ENCODE assay signal across 2 cellular contexts in genomic region chr10:11433657-11434056, GRCh38.
TF ChIP-seq lines count a peak whose summit lies in the region.

No MANE protein-coding gene starts in this region.

TF ChIP-seq in IMR-90, 13 proteins besides CTCF, POLR2A, EP300 and RAD21:
- TF ChIP-seq RFX5 (IDR thresholded peaks at IDR 0.05; ENCODE audit: low read depth, low read length) (no peak), MXI1 (IDR thresholded peaks at IDR 0.05; ENCODE audit: borderline replicate concordance, low read depth, low read length) (no peak), NFE2L2 (IDR thresholded peaks at IDR 0.05; ENCODE audit: low read depth, low read length) (no peak), FOS (IDR thresholded peaks at IDR 0.05; ENCODE audit: low read depth, low read length) (no peak), MAFK (IDR thresholded peaks at IDR 0.05; ENCODE audit: low read depth, low read length) (no peak), CEBPB (IDR thresholded peaks at IDR 0.05; ENCODE audit: low read depth, low read length) (no peak), MAZ (IDR thresholded peaks at IDR 0.05; ENCODE audit: borderline replicate concordance, low read depth, low read length) (no peak), ELK1 (IDR thresholded peaks at IDR 0.05; ENCODE audit: borderline replicate concordance, low read depth, low read length) (no peak), USF2 (IDR thresholded peaks at IDR 0.05; ENCODE audit: low read depth, low read length) (no peak), RCOR1 (IDR thresholded peaks at IDR 0.05; ENCODE audit: insufficient replicate concordance, low read length) (no peak), SMC3 (IDR thresholded peaks at IDR 0.05; ENCODE audit: low read depth, low read length) (no peak), CHD1 (IDR thresholded peaks at IDR 0.05; ENCODE audit: low read depth, low read length) (no peak), BHLHE40 (IDR thresholded peaks at IDR 0.05; ENCODE audit: low read depth, low read length) (no peak)
TF ChIP-seq in IMR-90: peak in this region for 0.

TF ChIP-seq in H1, 55 proteins besides CTCF, POLR2A, EP300 and RAD21:
- no peak for TF ChIP-seq HDAC6 (IDR thresholded peaks at IDR 0.05; ENCODE audit: low read depth, low read length)
- TF ChIP-seq PHF8 (conservative IDR thresholded peaks at IDR 0.05; ENCODE audit: low read depth, low read length): no peak
- TF ChIP-seq CBX5 (IDR thresholded peaks at IDR 0.05; ENCODE audit: low read depth, low read length): no peak
- no peak for TF ChIP-seq SIN3A (conservative IDR thresholded peaks at IDR 0.05 in 1 of 2, IDR thresholded peaks at IDR 0.05 in 1 of 2; ENCODE audit: low read depth in 1 of 2, low read length in 2 of 2)
- TF ChIP-seq FOSL1 (IDR thresholded peaks at IDR 0.05; ENCODE audit: insufficient read depth, low read depth, low read length): no peak
- no peak for TF ChIP-seq E2F6 (IDR thresholded peaks at IDR 0.05)
- no peak for TF ChIP-seq TBP (IDR thresholded peaks at IDR 0.05; ENCODE audit: low read depth, low read length)
- no peak for TF ChIP-seq BRCA1 (IDR thresholded peaks at IDR 0.05; ENCODE audit: low read depth, low read length)
- no peak for TF ChIP-seq SIX5 (IDR thresholded peaks at IDR 0.05; ENCODE audit: low read depth, low read length)
- TF ChIP-seq NANOG (IDR thresholded peaks at IDR 0.05; ENCODE audit: insufficient read depth, low read depth, low read length, poor library complexity, severe bottlenecking): no peak
- TF ChIP-seq SAP30 (IDR thresholded peaks at IDR 0.05; ENCODE audit: insufficient read depth, insufficient replicate concordance, low read length): no peak
- TF ChIP-seq NRF1 (IDR thresholded peaks at IDR 0.05; ENCODE audit: low read depth, low read length): no peak
- TF ChIP-seq TCF12 (IDR thresholded peaks at IDR 0.05; ENCODE audit: low read depth, low read length): no peak
- TF ChIP-seq CEBPB (IDR thresholded peaks at IDR 0.05; ENCODE audit: low read depth, low read length): no peak
- TF ChIP-seq RFX5 (IDR thresholded peaks at IDR 0.05; ENCODE audit: borderline replicate concordance, low read depth, low read length): no peak
- no peak for TF ChIP-seq HDAC2 (IDR thresholded peaks at IDR 0.05; ENCODE audit: borderline replicate concordance in 1 of 2, low read depth in 2 of 2, low read length in 2 of 2)
